Comparison of ENCODE assay signal across 8 cellular contexts in the genomic region with DNA sequence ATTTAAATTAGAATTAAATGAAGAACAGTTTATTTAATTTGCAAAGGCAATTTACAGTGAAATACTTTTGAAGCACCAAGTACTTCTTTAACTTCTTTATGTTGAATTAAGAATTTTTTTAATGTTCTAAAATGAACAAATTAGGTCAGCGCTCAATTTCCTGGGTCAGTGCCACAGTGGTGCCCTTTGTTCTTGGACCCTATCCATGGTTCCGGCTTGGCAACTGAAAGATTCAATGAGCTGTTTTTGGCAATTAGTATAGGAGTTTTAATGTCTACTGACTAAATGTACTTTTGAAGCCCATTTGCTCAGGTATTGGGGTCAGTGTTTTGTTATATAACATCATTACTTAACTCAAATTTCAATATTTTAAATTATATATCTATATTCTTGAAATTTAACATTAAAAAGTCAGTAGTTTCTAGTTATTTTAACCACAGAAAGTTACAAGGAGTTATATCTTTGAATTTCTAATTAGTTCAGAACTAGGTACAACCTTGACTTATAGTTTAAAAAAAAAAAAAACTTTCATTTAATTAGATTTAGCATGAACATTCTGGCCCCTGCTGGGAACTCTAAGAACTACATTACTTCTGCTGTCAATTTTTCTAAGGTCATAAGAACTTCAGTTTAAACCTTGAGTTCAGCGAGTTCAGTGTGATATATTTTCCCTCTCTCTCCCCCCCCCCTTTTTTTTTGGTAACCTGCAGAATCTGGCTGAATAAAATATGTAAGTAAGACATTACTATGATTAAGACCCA. TPM values are rescaled to one million over a fixed set of nuclear protein-coding genes. Genes with fewer than 3 reads are reported as not detected.
DNase-seq lines count a peak whose midpoint lies in the region; ATAC-seq and TF ChIP-seq lines count a peak whose summit lies in the region.

No MANE protein-coding gene starts in this region.

- POLR2A ChIA-PET in PC-9 (lab: Charles Lee; ENCODE audit: unreplicated experiment) = no interaction called here

- H2AFZ ChIP-seq in PC-9 = no peak overlapping the region

- H3K4me2 ChIP-seq in PC-9 (no peak overlapping the region), mesendoderm (ENCODE audit: low read length) (no peak overlapping the region)

- no peaks in the 10 kb centered on the region for H4K20me1 ChIP-seq in PC-9 (ENCODE audit: insufficient read depth)

- WGBS in mesendoderm (ENCODE audit: extremely low coverage, insufficient coverage, low lambda C conversion rate) = no CpG with 5 or more reads among the region's 3 CpGs

- no peaks in the 10 kb centered on the region for H3K9me2 ChIP-seq in PC-9 (ENCODE audit: insufficient read depth)

- peak; percentile 65 for ATAC-seq in GM18499 (IDR thresholded peaks at IDR 0.05; ENCODE audit: insufficient read depth, unreplicated experiment)

- H3K4ac ChIP-seq in mesendoderm (ENCODE audit: low read depth, low read length) = no peak overlapping the region

- DNase-seq in KG1 (lab: John Stamatoyannopoulos, UW) = peak; percentile 33
- DNase-seq in PC-9 = peak in 1 of 2 experiments; percentile 6
- no peak for DNase-seq in chondrocyte (ENCODE audit: low spot score)
- peak; percentile 60 for DNase-seq in mesendoderm
- no peak for DNase-seq in islet precursor cell
- DNase-seq in COLO829 (ENCODE audit: low spot score) = no peak

- no TSS peak for BruUV-seq in PC-9 (replicated peaks; lab: Mats Ljungman, UMichigan)

- no peaks in the 10 kb centered on the region for H3F3A ChIP-seq in PC-9 (ENCODE audit: insufficient read depth, low read depth)

- H2BK5ac ChIP-seq in mesendoderm (ENCODE audit: low read length) = no peak overlapping the region

- H3K27ac ChIP-seq in C4-2B (no peak overlapping the region), PC-9 (no peak overlapping the region), mesendoderm (ENCODE audit: low read depth, low read length) (no peak overlapping the region)

- no peaks in the 10 kb centered on the region for H3K79me1 ChIP-seq in mesendoderm (ENCODE audit: low read length)

- no peak overlapping the region for H3K27ac Mint-ChIP-seq in chondrocyte (ENCODE audit: unreplicated experiment)

- H3K56ac ChIP-seq in mesendoderm (ENCODE audit: low read length) = no peak overlapping the region

- no peak overlapping the region for H4K5ac ChIP-seq in mesendoderm (ENCODE audit: low read length)

- no peak overlapping the region for H2AK5ac ChIP-seq in mesendoderm (ENCODE audit: low read length)

- no peak overlapping the region for H3K18ac ChIP-seq in mesendoderm (ENCODE audit: low read length)

- intact Hi-C loops in PC-9 (cut with micrococcal nuclease; ENCODE audit: unreplicated experiment) = loop anchor here (1.0 to 5.0 kb wide), 3 partner anchors 271 to 603 kb away; a partner anchor contains a TSS

- no peaks in the 10 kb centered on the region for H3K79me2 ChIP-seq in PC-9 (ENCODE audit: low read depth)
- H3K79me2 ChIP-seq in mesendoderm (ENCODE audit: control insufficient read depth, insufficient read depth, low read length) = no peaks in the 10 kb centered on the region

- CTCF ChIA-PET in PC-9 (lab: Charles Lee) = interaction anchor here (1.0 kb wide), 1 partner anchor 271 kb away, joined by 5 read pairs; no protein-coding TSS in a partner anchor

- H3K9me3 Mint-ChIP-seq in chondrocyte (ENCODE audit: low read depth) = peaks cover under 1% of the 10 kb centered on the region

- H3K4me3 Mint-ChIP-seq in chondrocyte (ENCODE audit: unreplicated experiment) = no peak overlapping the region

- H3K4me1 Mint-ChIP-seq in chondrocyte (ENCODE audit: low read depth) = no peaks in the 10 kb centered on the region

- H3K27me3 ChIP-seq in PC-9 (ENCODE audit: insufficient read depth, low read depth) = no peaks in the 10 kb centered on the region
- no peaks in the 10 kb centered on the region for H3K27me3 ChIP-seq in mesendoderm (ENCODE audit: insufficient read depth, low read length, poor library complexity)

- H3K4me3 ChIP-seq in PC-9 (no peak overlapping the region), mesendoderm (ENCODE audit: low read length) (no peak overlapping the region)

- no peak overlapping the region for H2BK120ac ChIP-seq in mesendoderm (ENCODE audit: low read depth, low read length)

- H3K4me1 ChIP-seq in PC-9 (replicated peaks; ENCODE audit: insufficient read depth) (no peaks in the 10 kb centered on the region), mesendoderm (ENCODE audit: control insufficient read depth, low read depth, low read length) (no peaks in the 10 kb centered on the region)

- no peak overlapping the region for H2BK15ac ChIP-seq in mesendoderm (replicated peaks; ENCODE audit: low read depth)

- no peaks in the 10 kb centered on the region for H3K27me3 Mint-ChIP-seq in chondrocyte (ENCODE audit: low read depth)

- H3K36me3 ChIP-seq in PC-9 (ENCODE audit: low read depth) = no peaks in the 10 kb centered on the region
- no peaks in the 10 kb centered on the region for H3K36me3 ChIP-seq in mesendoderm (ENCODE audit: control insufficient read depth, insufficient read depth, low read length)

- no peaks in the 10 kb centered on the region for H3K9me3 ChIP-seq in PC-9 (ENCODE audit: insufficient read depth, low read depth)

- H3K36me3 Mint-ChIP-seq in chondrocyte (ENCODE audit: low read depth) = peaks cover under 1% of the 10 kb centered on the region

- no peak overlapping the region for H3K9ac ChIP-seq in mesendoderm (ENCODE audit: low read length)

- TF ChIP-seq CTCF in C4-2B (conservative IDR thresholded peaks at IDR 0.05) = peak; percentile 72
- peak; percentile 71 for TF ChIP-seq CTCF in PC-9 (conservative IDR thresholded peaks at IDR 0.05)
- peak; percentile 96 for TF ChIP-seq CTCF in chondrocyte (IDR thresholded peaks at IDR 0.05)

- H4K8ac ChIP-seq in mesendoderm (ENCODE audit: low read depth, low read length) = no peak overlapping the region

- no peak overlapping the region for H3K23ac ChIP-seq in mesendoderm (ENCODE audit: low read length)

RNA-seq across cellular contexts. Expression of a gene that starts 7.6 kb away (rescaled TPM):
- total RNA-seq in PC-9 (2021) (not detected in 2 replicates), chondrocyte (0.44 to 0.99 TPM (median 0.45 TPM) in 3 replicates)
- not detected for polyA plus RNA-seq in mesendoderm (2013, experiment 1 of 2)
- not detected for polyA plus RNA-seq in mesendoderm (2013, experiment 2 of 2)

Comparison
In these comparisons a context has a peak if more than half of its experiments do, and no peak if none do; other contexts are left out.
1. DNase-seq: peak in KG1 (single experiment) and mesendoderm (single experiment); none in chondrocyte (single experiment), islet precursor cell (single experiment) and COLO829 (single experiment).
2. Peak in every context shown above with its lines, with median percentiles within 50 percentile points of each other: CTCF ChIP-seq.